In the genomic region with DNA sequence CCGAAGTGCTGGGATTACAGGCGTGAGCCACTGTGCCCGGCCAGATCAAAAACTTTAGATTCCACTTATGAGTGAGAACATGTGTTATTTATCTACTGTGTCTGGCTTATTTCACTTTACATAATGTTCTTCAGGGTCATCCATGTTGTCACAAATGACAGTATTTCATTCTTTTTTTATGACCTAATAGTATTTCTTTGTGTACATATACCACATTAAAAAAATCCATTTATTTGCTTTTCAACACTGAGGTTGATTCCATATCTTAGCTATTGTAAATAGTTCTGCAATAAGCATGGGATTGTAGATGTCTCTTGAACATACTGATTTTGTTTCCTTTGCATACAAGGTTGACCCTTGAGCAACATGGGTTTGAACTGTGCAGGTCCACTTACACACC, we compare ENCODE assay signal across 11 cellular contexts. TPM values are rescaled to one million over a fixed set of nuclear protein-coding genes. Genes with fewer than 3 reads are reported as not detected.
"Had no signal": no experiment of that assay in that cellular context is flagged by ENCODE, and none has a peak within 500 bp of the region (broad histone marks: within the 10 kb centered on the region; RNA-seq: fewer than 3 reads in every experiment).

No MANE protein-coding gene starts in this region.

- H3K36me3 ChIP-seq: HAP-1 had no signal

- H3K4me3 ChIP-seq: GM23248, HAP-1 had no signal

- H3K9ac ChIP-seq: GM23248 had no signal

- DNase-seq: GM23248, GOT3, H7, HFFc6, KBM-7 had no signal

- H2AFZ ChIP-seq: GM23248 had no signal

- ATAC-seq: HCT116 had no signal

- H3K27ac ChIP-seq: GM23248 had no signal

- H3K9me3 ChIP-seq: HAP-1 had no signal

- FAIRE-seq: HTR-8/SVneo had no signal

RNA-seq across cellular contexts. Expression of a gene that starts 13.2 kb away (rescaled TPM):
- total RNA-seq: GM23248, H4, H7, HFFc6, HT-29 had no signal
- polyA plus RNA-seq: GM23248, IgD-negative memory B cell had no signal

RNA-seq across cellular contexts. Expression of a gene that starts 31.7 kb away (rescaled TPM):
- total RNA-seq: GM23248, H4, H7, HFFc6, HT-29 had no signal
- polyA plus RNA-seq: GM23248, IgD-negative memory B cell had no signal
